30 cellular contexts compared by ENCODE assay signal in genomic region chr2:174545240-174545639, GRCh38.
"Had no signal": no experiment of that assay in that cellular context is flagged by ENCODE, and none has a peak within 500 bp of the region (broad histone marks: within the 10 kb centered on the region; RNA-seq: fewer than 3 reads in every experiment).

No MANE protein-coding gene starts in this region.

- ATAC-seq: activated CD8-positive, alpha-beta T cell treated with anti-CD3 and anti-CD28 coated beads for 36 hours; Right ventricle myocardium inferior had no signal

- H3K9me3 ChIP-seq: ascending aorta, Peyer's patch had no signal

- H3K27ac ChIP-seq: ascending aorta, cardiac muscle cell, KMS-11, Peyer's patch, RWPE1 had no signal

- H3K27me3 ChIP-seq: ascending aorta, cardiac muscle cell, Peyer's patch had no signal

- H3K36me3 Mint-ChIP-seq: activated naive CD8-positive, alpha-beta T cell treated with anti-CD3 and anti-CD28 coated beads, Interleukin-2, amount 10 ng/mL, durations not matched to agents 7 days and 5 days had no signal

- H3K27me3 Mint-ChIP-seq: activated CD4-positive, alpha-beta T cell treated with anti-CD3 and anti-CD28 coated beads, Interleukin-2, amount 10 ng/mL, durations not matched to agents 24 days and 14 days; activated CD8-positive, alpha-beta T cell treated with anti-CD3 and anti-CD28 coated beads for 36 hours; activated naive CD8-positive, alpha-beta T cell treated with anti-CD3 and anti-CD28 coated beads, Interleukin-2, amount 10 ng/mL, durations not matched to agents 7 days and 5 days had no signal

- H3K27ac Mint-ChIP-seq: activated CD4-positive, alpha-beta T cell treated with anti-CD3 and anti-CD28 coated beads, Interleukin-2, amount 10 ng/mL, durations not matched to agents 24 days and 14 days; activated CD8-positive, alpha-beta T cell treated with anti-CD3 and anti-CD28 coated beads for 36 hours; activated naive CD4-positive, alpha-beta T cell treated with anti-CD3 and anti-CD28 coated beads, Interleukin-2, amount 10 ng/mL, durations not matched to agents 7 days and 5 days; activated naive CD8-positive, alpha-beta T cell treated with anti-CD3 and anti-CD28 coated beads, Interleukin-2, amount 10 ng/mL, durations not matched to agents 7 days and 5 days; activated T-helper 1 cell treated with anti-CD3 and anti-CD28 coated beads, Interleukin-12 subunit alpha, Interleukin-12 subunit beta, Interleukin-2, Interleukin-4 antibody, amounts not matched to agents 30 ng/mL and 10 ng/mL and 1 ng/mL, durations not matched to agents 14 hours and 24 hours and 36 hours; T-helper 2 cell treated with Interferon-gamma antibody and Interleukin-4, amounts not matched to agents 5 μg/mL and 100 μg/mL, for 36 hours had no signal

- H3K4me3 ChIP-seq: ascending aorta, cardiac muscle cell, Peyer's patch had no signal

- H3K9me3 Mint-ChIP-seq: activated CD4-positive, alpha-beta T cell treated with anti-CD3 and anti-CD28 coated beads, Interleukin-2, amount 10 ng/mL, durations not matched to agents 24 days and 14 days; activated CD8-positive, alpha-beta T cell treated with anti-CD3 and anti-CD28 coated beads for 36 hours; activated naive CD4-positive, alpha-beta T cell treated with anti-CD3 and anti-CD28 coated beads, Interleukin-2, amount 10 ng/mL, durations not matched to agents 7 days and 5 days; activated naive CD8-positive, alpha-beta T cell treated with anti-CD3 and anti-CD28 coated beads, Interleukin-2, amount 10 ng/mL, durations not matched to agents 7 days and 5 days; activated T-helper 1 cell treated with anti-CD3 and anti-CD28 coated beads, Interleukin-12 subunit alpha, Interleukin-12 subunit beta, Interleukin-2, Interleukin-4 antibody, amounts not matched to agents 30 ng/mL and 10 ng/mL and 1 ng/mL, durations not matched to agents 14 hours and 24 hours and 36 hours; T-helper 2 cell treated with Interferon-gamma antibody and Interleukin-4, amounts not matched to agents 5 μg/mL and 100 μg/mL, for 36 hours had no signal

- H3K36me3 ChIP-seq: ascending aorta, cardiac muscle cell, Peyer's patch had no signal

- H3K4me3 Mint-ChIP-seq: activated CD4-positive, alpha-beta T cell treated with anti-CD3 and anti-CD28 coated beads, Interleukin-2, amount 10 ng/mL, durations not matched to agents 24 days and 14 days; activated CD8-positive, alpha-beta T cell treated with anti-CD3 and anti-CD28 coated beads for 36 hours; activated naive CD4-positive, alpha-beta T cell treated with anti-CD3 and anti-CD28 coated beads, Interleukin-2, amount 10 ng/mL, durations not matched to agents 7 days and 5 days; activated naive CD8-positive, alpha-beta T cell treated with anti-CD3 and anti-CD28 coated beads, Interleukin-2, amount 10 ng/mL, durations not matched to agents 7 days and 5 days; activated T-helper 1 cell treated with anti-CD3 and anti-CD28 coated beads, Interleukin-12 subunit alpha, Interleukin-12 subunit beta, Interleukin-2, Interleukin-4 antibody, amounts not matched to agents 30 ng/mL and 10 ng/mL and 1 ng/mL, durations not matched to agents 14 hours and 24 hours and 36 hours; T-helper 2 cell treated with Interferon-gamma antibody and Interleukin-4, amounts not matched to agents 5 μg/mL and 100 μg/mL, for 36 hours had no signal

- H3K4me1 ChIP-seq: ascending aorta, Peyer's patch had no signal

- DNase-seq: activated CD4-positive, alpha-beta T cell treated with anti-CD3 and anti-CD28 coated beads, Interleukin-2, amount 10 ng/mL, durations not matched to agents 24 days and 14 days; activated CD4-positive, alpha-beta T cell treated with anti-CD3 and anti-CD28 coated beads, Interleukin-2, amount 50 U/mL, for 4 hours; activated CD8-positive, alpha-beta T cell treated with anti-CD3 and anti-CD28 coated beads for 36 hours; activated effector memory CD4-positive, alpha-beta T cell treated with Interleukin-2 at 50 U/mL for 16 hours; activated naive CD4-positive, alpha-beta T cell treated with anti-CD3 and anti-CD28 coated beads, Interleukin-2, amount 10 ng/mL, durations not matched to agents 7 days and 5 days; activated naive CD8-positive, alpha-beta T cell treated with anti-CD3 and anti-CD28 coated beads, Interleukin-2, amount 10 ng/mL, durations not matched to agents 7 days and 5 days; activated T-cell treated with anti-CD3 and anti-CD28 coated beads, Interleukin-2, amount 50 U/mL, for 1 hour; amygdala; MM.1S; MV-4-11; NCI-H1092; NCI-H1436 treated with DMSO at 0.1 percent for 48 hours; NCI-H1694 treated with DMSO at 0.1 percent for 48 hours; NCI-H2029; NCI-H2107; NCI-H2171 treated with DMSO at 0.1 percent for 48 hours; NCI-H2227 treated with DMSO at 0.1 percent for 48 hours; NCI-H446; NCI-H510A treated with DMSO at 0.1 percent for 48 hours; NCI-H526 treated with DMSO at 0.1 percent for 48 hours; NCI-H774; Peyer's patch; SIG-M5 had no signal
